In genomic region chr6:108186226-108186625, GRCh38 we compare ENCODE assay signal across 35 cellular contexts. TPM values are rescaled to one million over a fixed set of nuclear protein-coding genes. Genes with fewer than 3 reads are reported as not detected.
"Had no signal": no experiment of that assay in that cellular context is flagged by ENCODE, and none has a peak within 500 bp of the region (broad histone marks: within the 10 kb centered on the region; RNA-seq: fewer than 3 reads in every experiment).

No MANE protein-coding gene starts in this region.

- H3K4me1 ChIP-seq: adrenal gland, left ventricle myocardium inferior, upper lobe of left lung had no signal

- H3K27ac ChIP-seq: adrenal gland, coronary artery, dorsolateral prefrontal cortex, left ventricle myocardium inferior, neutrophil, skin epidermis, upper lobe of left lung had no signal

- ATAC-seq: activated CD4-positive, alpha-beta T cell treated with anti-CD3 and anti-CD28 coated beads for 36 hours; sciatic nerve; stimulated activated effector memory CD8-positive, alpha-beta T cell treated with anti-CD3 and anti-CD28 coated beads, Interleukin-12 subunit alpha, Interleukin-12 subunit beta, amount 100 ng/mL, for 72 hours had no signal

- H3K4me3 ChIP-seq: adrenal gland, coronary artery, dorsolateral prefrontal cortex, left ventricle myocardium inferior, skin epidermis, upper lobe of left lung had no signal

- H3K27me3 ChIP-seq: adrenal gland, upper lobe of left lung had no signal

- H3K36me3 ChIP-seq: adrenal gland, left ventricle myocardium inferior, neutrophil, upper lobe of left lung had no signal

- H3K9me3 ChIP-seq: adrenal gland, left ventricle myocardium inferior, neutrophil, upper lobe of left lung had no signal

- DNase-seq: activated CD4-positive, alpha-beta T cell treated with anti-CD3 and anti-CD28 coated beads for 36 hours; activated CD4-positive, alpha-beta T cell treated with anti-CD3 and anti-CD28 coated beads, Interleukin-2, amount 50 U/mL, for 4 hours; activated CD4-positive, CD25-positive, alpha-beta regulatory T cell; activated effector memory CD4-positive, alpha-beta T cell treated with anti-CD3 and anti-CD28 coated beads, Interleukin-2, amount 50 U/mL, for 16 hours; activated naive CD4-positive, alpha-beta T cell treated with anti-CD3 and anti-CD28 coated beads for 36 hours; activated naive CD8-positive, alpha-beta T cell treated with anti-CD3 and anti-CD28 coated beads for 36 hours; adrenal gland; aorta; dorsolateral prefrontal cortex; effector memory CD4-positive, alpha-beta T cell; head of caudate nucleus; hypothalamus; immature natural killer cell; left ventricle myocardium inferior; naive B cell; nephron progenitor cell; retina; stimulated activated CD4-positive, alpha-beta T cell treated with anti-CD3 and anti-CD28 coated beads, Interleukin-4, amount 100 ng/mL, for 24 hours; substantia nigra; T-helper 1 cell; upper lobe of left lung had no signal

RNA-seq across cellular contexts. Expression of gene NR2E1, which starts 20.4 kb away (rescaled TPM):
- total RNA-seq: activated CD4-positive, alpha-beta T cell treated with anti-CD3 and anti-CD28 coated beads for 36 hours; activated naive CD4-positive, alpha-beta T cell treated with anti-CD3 and anti-CD28 coated beads for 36 hours; activated naive CD8-positive, alpha-beta T cell treated with anti-CD3 and anti-CD28 coated beads for 36 hours; activated T-helper 1 cell treated with anti-CD3 and anti-CD28 coated beads, Interleukin-12 subunit alpha, Interleukin-12 subunit beta, Interleukin-2, Interleukin-4 antibody, amounts not matched to agents 30 ng/mL and 10 ng/mL and 1 ng/mL, durations not matched to agents 14 hours and 24 hours and 36 hours; aorta; cerebellum; fibroblast of lung; fibroblast of villous mesenchyme; kidney epithelial cell; left ventricle myocardium inferior; lung microvascular endothelial cell; mesenteric fat pad; osteocyte; progenitor cell of endocrine pancreas; sciatic nerve; upper lobe of left lung had no signal
- polyA plus RNA-seq: aorta, fibroblast of lung, immature natural killer cell had no signal
